ENCODE assay signal across 1 cellular context in genomic region chr7:101681170-101682007, GRCh38.
TF ChIP-seq lines count a peak whose summit lies in the region.

No MANE protein-coding gene starts in this region.

TF ChIP-seq in HEK293, 187 proteins besides CTCF, POLR2A, EP300 and RAD21 (continued from another document and continues in another):
- no peak for TF ChIP-seq ZNF223 (tag by site-specific recombination; IDR thresholded peaks at IDR 0.05)
- TF ChIP-seq FEZF1 (tag by site-specific recombination; IDR thresholded peaks at IDR 0.05), result no peak
- TF ChIP-seq ZXDB (tag by site-specific recombination; IDR thresholded peaks at IDR 0.05), result no peak
- TF ChIP-seq ZNF449 (tag by site-specific recombination; IDR thresholded peaks at IDR 0.05), result 0 out of 2 replicates have a peak, but pooled peaks have one; percentile 23
- no peak for TF ChIP-seq ZNF202 (tag by site-specific recombination; IDR thresholded peaks at IDR 0.05; ENCODE audit: borderline replicate concordance)
- no peak for TF ChIP-seq HOXD13 (CRISPR knock-in tag; IDR thresholded peaks at IDR 0.05; ENCODE audit: borderline replicate concordance)
- no peak for TF ChIP-seq HIC1 (tag by site-specific recombination; IDR thresholded peaks at IDR 0.05)
- TF ChIP-seq ZBTB48 (tag by site-specific recombination; IDR thresholded peaks at IDR 0.05), result no peak
- no peak for TF ChIP-seq ATF2 (tag by site-specific recombination; IDR thresholded peaks at IDR 0.05; ENCODE audit: low read depth)
- no peak for TF ChIP-seq KLF8 (tag by site-specific recombination; IDR thresholded peaks at IDR 0.05)
- TF ChIP-seq ZNF558 (tag by site-specific recombination; IDR thresholded peaks at IDR 0.05), result no peak
- no peak for TF ChIP-seq ZNF571 (tag by site-specific recombination; IDR thresholded peaks at IDR 0.05)
- TF ChIP-seq ZNF776 (tag by site-specific recombination; IDR thresholded peaks at IDR 0.05; ENCODE audit: borderline replicate concordance), result no peak
- no peak for TF ChIP-seq ZNF518A (tag by site-specific recombination; conservative IDR thresholded peaks at IDR 0.05; ENCODE audit: low read depth)
- TF ChIP-seq EGR2 (tag by site-specific recombination; IDR thresholded peaks at IDR 0.05; ENCODE audit: low read depth), result no peak
- no peak for TF ChIP-seq ZNF561 (tag by site-specific recombination; IDR thresholded peaks at IDR 0.05; ENCODE audit: borderline replicate concordance)
- no peak for TF ChIP-seq ZNF544 (tag by site-specific recombination; IDR thresholded peaks at IDR 0.05)
- TF ChIP-seq ZNF26 (tag by site-specific recombination; IDR thresholded peaks at IDR 0.05), result no peak
- no peak for TF ChIP-seq TCF7L2 (IDR thresholded peaks at IDR 0.05; ENCODE audit: borderline replicate concordance, low read depth, low read length)
- TF ChIP-seq ZFP41 (tag by site-specific recombination; IDR thresholded peaks at IDR 0.05; ENCODE audit: borderline replicate concordance), result no peak
- TF ChIP-seq ZNF16 (tag by site-specific recombination; IDR thresholded peaks at IDR 0.05; ENCODE audit: low read depth), result no peak
- 0 out of 2 replicates have a peak, but pooled peaks have one; percentile 8 for TF ChIP-seq SP2 (tag by site-specific recombination; IDR thresholded peaks at IDR 0.05)
- TF ChIP-seq ZNF488 (tag by site-specific recombination; IDR thresholded peaks at IDR 0.05), result no peak
- TF ChIP-seq ZSCAN16 (tag by site-specific recombination; IDR thresholded peaks at IDR 0.05), result no peak
- no peak for TF ChIP-seq ZBTB20 (tag by site-specific recombination; IDR thresholded peaks at IDR 0.05)
- no peak for TF ChIP-seq ZNF37A (tag by site-specific recombination; IDR thresholded peaks at IDR 0.05)
- no peak for TF ChIP-seq ZNF292 (tag by site-specific recombination; IDR thresholded peaks at IDR 0.05; ENCODE audit: borderline replicate concordance, low read depth)
- peak; percentile 36; the same call in 1 of the 2 replicates for TF ChIP-seq PRDM6 (tag by site-specific recombination; IDR thresholded peaks at IDR 0.05)
- TF ChIP-seq ZNF548 (tag by site-specific recombination; IDR thresholded peaks at IDR 0.05), result no peak
- no peak for TF ChIP-seq ZBTB21 (tag by site-specific recombination; IDR thresholded peaks at IDR 0.05)
- TF ChIP-seq ZBTB10 (tag by site-specific recombination; IDR thresholded peaks at IDR 0.05), result no peak
- no peak for TF ChIP-seq ZNF510 (tag by site-specific recombination; IDR thresholded peaks at IDR 0.05; ENCODE audit: insufficient replicate concordance)
- no peak for TF ChIP-seq ZNF670 (tag by site-specific recombination; IDR thresholded peaks at IDR 0.05; ENCODE audit: low read depth)
- no peak for TF ChIP-seq MYNN (tag by site-specific recombination; IDR thresholded peaks at IDR 0.05; ENCODE audit: borderline replicate concordance)
- TF ChIP-seq ZNF837 (tag by site-specific recombination; IDR thresholded peaks at IDR 0.05), result no peak
- no peak for TF ChIP-seq ZBTB7A (tag by site-specific recombination; IDR thresholded peaks at IDR 0.05; ENCODE audit: low read depth)
